In the genomic region with DNA sequence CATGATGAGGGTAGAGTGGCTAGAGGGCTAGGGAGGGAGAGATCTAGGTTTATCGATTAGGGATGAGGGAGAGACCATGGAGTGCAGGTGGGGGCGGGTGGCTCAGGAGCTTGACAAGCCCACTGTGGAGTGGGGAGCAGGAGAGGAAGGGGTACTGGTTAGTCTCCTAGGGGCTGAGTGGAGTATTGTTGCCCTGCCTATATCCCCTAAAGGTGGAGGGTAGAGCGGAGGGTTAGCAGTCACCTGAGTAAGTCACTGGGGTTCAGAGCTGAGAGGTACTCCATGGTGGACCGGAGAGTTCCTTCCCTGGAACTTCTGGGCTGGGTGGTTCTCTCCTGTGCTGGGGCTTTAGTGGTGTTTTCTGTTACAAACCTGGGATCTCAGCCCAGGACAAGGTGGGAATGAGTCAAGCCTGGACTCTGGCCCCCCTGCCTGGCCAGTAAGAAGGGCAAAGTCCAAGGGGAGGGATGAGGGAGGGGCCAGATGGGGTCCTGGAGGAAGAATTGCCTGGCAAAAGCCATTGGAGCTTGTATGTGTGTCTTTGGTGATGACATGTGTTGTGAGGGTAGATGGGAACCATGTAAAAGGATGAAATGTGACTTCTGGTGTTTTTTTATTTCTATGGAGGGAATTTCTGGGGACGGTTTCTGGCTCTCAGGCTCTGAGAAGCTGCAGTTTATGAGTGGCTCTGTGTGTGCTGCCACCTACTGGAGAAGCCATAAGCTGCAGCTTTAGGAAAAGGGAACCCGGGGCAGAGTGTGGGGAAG, we compare ENCODE assay signal across 8 cellular contexts. TPM values are rescaled to one million over a fixed set of nuclear protein-coding genes. Genes with fewer than 3 reads are reported as not detected.
DNase-seq lines count a peak whose midpoint lies in the region; ATAC-seq and TF ChIP-seq lines count a peak whose summit lies in the region.

TSS of gene CIDEB (minus strand) at position 403 of the 767 bp plus-strand sequence. CDS start at position 284, 119 bp downstream.

- H3K4me1 ChIP-seq in upper lobe of left lung: peaks cover 39 to 51% (median 48%) of the 10 kb centered on the region in 4 donors

- peak within 1 kb of the TSS in 1 of 4 donors; percentile 40 for H3K27ac ChIP-seq in upper lobe of left lung

- TF ChIP-seq CTCF in upper lobe of left lung (IDR thresholded peaks at IDR 0.05): peak; percentile 71 to 96 (median 78)

- no peak for TF ChIP-seq POLR2A in upper lobe of left lung (IDR thresholded peaks at IDR 0.05)

- H3K36me3 ChIP-seq in upper lobe of left lung: peaks cover 17 to 54% (median 46%) of the 10 kb centered on the region in 4 donors

- no peak for TF ChIP-seq EP300 in upper lobe of left lung (IDR thresholded peaks at IDR 0.05)

- peak; percentile 65 for DNase-seq in COLO829 (ENCODE audit: low spot score)
- peak; percentile 78 for DNase-seq in HEK293T (ENCODE audit: extremely low spot score)
- DNase-seq in NOMO-1 treated with dmso at 0.1 percent for 144 hours (lab: John Stamatoyannopoulos, UW; ENCODE audit: unreplicated experiment): peak; percentile 55
- peak; percentile 37 for DNase-seq in activated T-cell treated with anti-CD3 and anti-CD28 coated beads for 48 hours (ENCODE audit: low read depth)
- DNase-seq in epidermal melanocyte (ENCODE audit: insufficient read length, low spot score): peak; percentile 85
- DNase-seq in myocyte (ENCODE audit: low read depth): peak; percentile 66
- peak in 1 of 2 donors; percentile 68 for DNase-seq in upper lobe of left lung

- POLR2A ChIA-PET in HEK293T (lab: Yijun Ruan, JAX): interaction anchor here (0.6 to 3.5 kb wide), 8 partner anchors 8 to 134 kb away, joined by 3 to 36 read pairs (median 9); partner anchors contain the start of genes CBLN3, DHRS1, KHNYN and MDP1

- no peaks in the 10 kb centered on the region for H3K9me3 ChIP-seq in upper lobe of left lung

- ATAC-seq in upper lobe of left lung (ENCODE audit: low FRiP score in 2 of 2): peak; percentile 68 to 69
- no peak for ATAC-seq in GM18873 (IDR thresholded peaks at IDR 0.05; ENCODE audit: low FRiP score, unreplicated experiment)

- CTCF ChIA-PET in HEK293T (lab: Yijun Ruan, JAX): interaction anchor here (0.6 to 4.2 kb wide), 31 partner anchors 9 to 250 kb away, joined by 3 to 51 read pairs (median 5); partner anchors contain the start of genes DHRS1, IPO4, IRF9 and KHNYN

- no peaks in the 10 kb centered on the region for H3K27me3 ChIP-seq in upper lobe of left lung

- H3K4me3 ChIP-seq in upper lobe of left lung: no peak within 1 kb of the TSS

- WGBS in upper lobe of left lung, 2 donors: 60 to 63% methylated on average over 6 of the region's 6 CpGs

TF ChIP-seq in HEK293T, 16 proteins besides CTCF, POLR2A, EP300 and RAD21:
- TF ChIP-seq SUZ12 (IDR thresholded peaks at IDR 0.05) (no peak), TARDBP (IDR thresholded peaks at IDR 0.05) (no peak), ELF4 (IDR thresholded peaks at IDR 0.05) (no peak), FOXA1 (IDR thresholded peaks at IDR 0.05) (no peak), NFRKB (IDR thresholded peaks at IDR 0.05) (no peak), BHLHE40 (IDR thresholded peaks at IDR 0.05; ENCODE audit: borderline replicate concordance) (no peak), ARNT (IDR thresholded peaks at IDR 0.05) (no peak), LEF1 (IDR thresholded peaks at IDR 0.05; ENCODE audit: borderline replicate concordance) (no peak), ZNF384 (IDR thresholded peaks at IDR 0.05) (no peak), CTBP1 (IDR thresholded peaks at IDR 0.05; ENCODE audit: borderline replicate concordance) (no peak), FOXK2 (IDR thresholded peaks at IDR 0.05) (no peak), SP1 (IDR thresholded peaks at IDR 0.05) (no peak), L3MBTL2 (conservative IDR thresholded peaks at IDR 0.05) (no peak), FOXM1 (IDR thresholded peaks at IDR 0.05; ENCODE audit: borderline replicate concordance) (no peak), PKNOX1 (IDR thresholded peaks at IDR 0.05) (no peak)

RNA-seq across cellular contexts. Expression of gene CIDEB, which starts in this region (rescaled TPM):
- total RNA-seq in myocyte (not detected in 2 replicates), upper lobe of left lung (10 to 100 TPM in 5 of 6 donors, 1 to 10 TPM in 1; 9.4 to 14.8 (median 12.8) TPM)
- polyA plus RNA-seq in myocyte (2012): not detected

Comparison
In these comparisons a context has a peak if more than half of its experiments do, and no peak if none do; other contexts are left out.
1. Peak in DNase-seq in myocyte; RNA of the gene not detected or under 1 TPM.